In the genomic region with DNA sequence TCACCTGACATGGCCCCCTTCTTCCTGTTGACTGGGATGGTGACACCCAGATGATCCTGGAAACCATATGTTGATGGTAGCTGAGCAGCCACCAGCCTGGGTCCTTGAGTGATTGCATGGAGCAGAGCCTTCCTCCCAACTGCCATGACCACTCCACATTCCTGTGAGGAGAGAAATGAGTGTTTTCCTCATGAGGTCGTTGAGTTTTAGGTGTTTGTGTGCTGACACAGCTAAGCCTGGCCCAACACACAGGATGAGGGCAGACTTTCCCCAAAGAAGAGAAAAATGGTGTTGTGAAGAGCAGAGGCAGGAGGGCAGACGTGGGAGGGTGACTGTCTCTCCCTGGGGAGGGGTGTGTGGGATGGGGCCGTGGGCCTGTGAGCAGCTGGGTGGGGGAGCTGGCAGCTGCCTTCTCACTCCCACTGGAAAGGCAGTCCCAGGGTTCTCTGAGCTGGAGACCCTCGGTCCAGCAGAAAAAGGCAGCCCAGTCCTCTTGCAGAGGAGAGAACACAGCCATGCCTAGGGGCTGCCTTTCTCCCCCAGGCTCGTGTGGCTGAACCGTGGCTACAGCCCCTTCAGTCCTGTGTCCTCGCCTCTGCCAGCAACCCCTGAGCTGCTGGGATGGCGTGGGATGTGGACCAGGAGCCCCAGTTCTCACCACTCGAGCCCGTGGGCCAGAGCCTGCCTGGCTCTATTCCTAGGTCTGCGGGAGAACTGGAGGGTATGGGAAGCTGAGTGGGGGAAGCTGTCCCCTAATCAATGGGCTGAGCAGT, we compare ENCODE assay signal across 11 cellular contexts.
"Had no signal": no experiment of that assay in that cellular context is flagged by ENCODE, and none has a peak within 500 bp of the region (broad histone marks: within the 10 kb centered on the region; RNA-seq: fewer than 3 reads in every experiment).

No MANE protein-coding gene starts in this region.

- H3K36me3 Mint-ChIP-seq: activated naive CD4-positive, alpha-beta T cell treated with anti-CD3 and anti-CD28 coated beads, Interleukin-2, amount 50 U/mL, for 24 hours; neural progenitor cell had no signal

- H3K27ac Mint-ChIP-seq: activated naive CD4-positive, alpha-beta T cell treated with anti-CD3 and anti-CD28 coated beads, Interleukin-2, amount 50 U/mL, for 24 hours; dendritic cell treated with granulocyte-macrophage colony-stimulating factor and Interleukin-4, amounts not matched to agents 40 ng/mL and 50 ng/mL, for 4 days; effector memory CD8-positive, alpha-beta T cell; neural progenitor cell had no signal

- H3K4me1 ChIP-seq: body of pancreas, left lung, neural progenitor cell, pancreas, tibial nerve had no signal

- DNase-seq: amniotic stem cell; cerebellar nuclear complex; effector memory CD8-positive, alpha-beta T cell had no signal

- H3K4me3 ChIP-seq: body of pancreas, left lung, neural progenitor cell, pancreas, skin epidermis, tibial nerve had no signal

- H3K9me3 ChIP-seq: body of pancreas, pancreas had no signal

- H3K27ac ChIP-seq: body of pancreas, left lung, neural progenitor cell, pancreas, skin epidermis, tibial nerve had no signal

- H3K4me1 Mint-ChIP-seq: neural progenitor cell had no signal

- H2AFZ ChIP-seq: neural progenitor cell had no signal

- H3K4me2 ChIP-seq: neural progenitor cell had no signal

- H3K27me3 Mint-ChIP-seq: activated naive CD4-positive, alpha-beta T cell treated with anti-CD3 and anti-CD28 coated beads, Interleukin-2, amount 50 U/mL, for 24 hours; dendritic cell treated with granulocyte-macrophage colony-stimulating factor and Interleukin-4, amounts not matched to agents 40 ng/mL and 50 ng/mL, for 4 days had no signal

- H3K27me3 ChIP-seq: body of pancreas, neural progenitor cell, pancreas had no signal

- H3K36me3 ChIP-seq: left lung, neural progenitor cell, pancreas, tibial nerve had no signal

- H3K9me3 Mint-ChIP-seq: effector memory CD8-positive, alpha-beta T cell had no signal

- H3K4me3 Mint-ChIP-seq: dendritic cell treated with granulocyte-macrophage colony-stimulating factor and Interleukin-4, amounts not matched to agents 40 ng/mL and 50 ng/mL, for 4 days; effector memory CD8-positive, alpha-beta T cell; neural progenitor cell had no signal

- H3K9ac ChIP-seq: neural progenitor cell had no signal
